ENCODE assay signal across 1 cellular context in the genomic region with DNA sequence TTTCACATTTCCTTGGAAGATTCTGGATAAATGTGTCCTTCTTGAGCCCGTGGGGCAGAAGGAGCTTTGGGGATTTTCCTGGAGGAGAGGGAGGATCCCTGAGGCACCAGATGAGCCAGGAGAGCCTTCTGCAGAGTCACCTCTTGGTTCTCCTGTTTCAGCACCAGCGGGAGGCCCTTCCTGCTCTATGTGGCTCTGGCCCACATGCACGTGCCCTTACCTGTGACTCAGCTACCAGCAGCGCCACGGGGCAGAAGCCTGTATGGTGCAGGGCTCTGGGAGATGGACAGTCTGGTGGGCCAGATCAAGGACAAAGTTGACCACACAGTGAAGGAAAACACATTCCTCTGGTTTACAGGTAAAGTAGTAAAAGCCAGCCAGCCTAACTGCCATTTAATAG.
TF ChIP-seq lines count a peak whose summit lies in the region.

No MANE protein-coding gene starts in this region.

TF ChIP-seq in HCT116, 20 proteins besides CTCF, POLR2A, EP300 and RAD21 (continued from another document):
- TF ChIP-seq, protein P1, sequence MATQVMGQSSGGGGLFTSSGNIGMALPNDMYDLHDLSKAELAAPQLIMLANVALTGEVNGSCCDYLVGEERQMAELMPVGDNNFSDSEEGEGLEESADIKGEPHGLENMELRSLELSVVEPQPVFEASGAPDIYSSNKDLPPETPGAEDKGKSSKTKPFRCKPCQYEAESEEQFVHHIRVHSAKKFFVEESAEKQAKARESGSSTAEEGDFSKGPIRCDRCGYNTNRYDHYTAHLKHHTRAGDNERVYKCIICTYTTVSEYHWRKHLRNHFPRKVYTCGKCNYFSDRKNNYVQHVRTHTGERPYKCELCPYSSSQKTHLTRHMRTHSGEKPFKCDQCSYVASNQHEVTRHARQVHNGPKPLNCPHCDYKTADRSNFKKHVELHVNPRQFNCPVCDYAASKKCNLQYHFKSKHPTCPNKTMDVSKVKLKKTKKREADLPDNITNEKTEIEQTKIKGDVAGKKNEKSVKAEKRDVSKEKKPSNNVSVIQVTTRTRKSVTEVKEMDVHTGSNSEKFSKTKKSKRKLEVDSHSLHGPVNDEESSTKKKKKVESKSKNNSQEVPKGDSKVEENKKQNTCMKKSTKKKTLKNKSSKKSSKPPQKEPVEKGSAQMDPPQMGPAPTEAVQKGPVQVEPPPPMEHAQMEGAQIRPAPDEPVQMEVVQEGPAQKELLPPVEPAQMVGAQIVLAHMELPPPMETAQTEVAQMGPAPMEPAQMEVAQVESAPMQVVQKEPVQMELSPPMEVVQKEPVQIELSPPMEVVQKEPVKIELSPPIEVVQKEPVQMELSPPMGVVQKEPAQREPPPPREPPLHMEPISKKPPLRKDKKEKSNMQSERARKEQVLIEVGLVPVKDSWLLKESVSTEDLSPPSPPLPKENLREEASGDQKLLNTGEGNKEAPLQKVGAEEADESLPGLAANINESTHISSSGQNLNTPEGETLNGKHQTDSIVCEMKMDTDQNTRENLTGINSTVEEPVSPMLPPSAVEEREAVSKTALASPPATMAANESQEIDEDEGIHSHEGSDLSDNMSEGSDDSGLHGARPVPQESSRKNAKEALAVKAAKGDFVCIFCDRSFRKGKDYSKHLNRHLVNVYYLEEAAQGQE (IDR thresholded peaks at IDR 0.05; ENCODE audit: low read depth), result no peak
- no peak for TF ChIP-seq POLR2AphosphoS5 (IDR thresholded peaks at IDR 0.05; ENCODE audit: low read depth, low read length)
TF ChIP-seq in HCT116: peak in this region for 0.
